Comparison of ENCODE assay signal across 15 cellular contexts in genomic region chr18:4172491-4172890, GRCh38.
"Had no signal": no experiment of that assay in that cellular context is flagged by ENCODE, and none has a peak within 500 bp of the region (broad histone marks: within the 10 kb centered on the region; RNA-seq: fewer than 3 reads in every experiment).

No MANE protein-coding gene starts in this region.

- DNase-seq: activated B cell treated with CpG ODN at 0.5 μM for 24 hours; activated CD4-positive, alpha-beta memory T cell treated with anti-CD3 and anti-CD28 coated beads, Interleukin-2, amount 10 ng/mL, durations not matched to agents 7 days and 5 days; activated CD4-positive, alpha-beta T cell treated with anti-CD3 and anti-CD28 coated beads for 4 hours; activated naive CD4-positive, alpha-beta T cell; activated naive CD8-positive, alpha-beta T cell treated with anti-CD3 and anti-CD28 coated beads for 36 hours; activated T-cell treated with anti-CD3 and anti-CD28 coated beads, Interleukin-2, amount 50 U/mL, for 1 hour; body of pancreas; central memory CD4-positive, alpha-beta T cell; cortex of kidney; effector CD4-positive, alpha-beta T cell; right cardiac atrium; stimulated activated CD4-positive, alpha-beta T cell treated with anti-CD3 and anti-CD28 coated beads, Interleukin-2, amount 100 ng/mL, for 24 hours; stimulated activated naive CD4-positive, alpha-beta T cell treated with Interleukin-2 at 50 U/mL for 16 hours; uterus had no signal

- H3K4me3 ChIP-seq: body of pancreas, tibial nerve, uterus had no signal

- H3K27ac ChIP-seq: body of pancreas, tibial nerve, uterus had no signal

- H3K27me3 ChIP-seq: body of pancreas, tibial nerve, uterus had no signal
